ENCODE assay signal across 24 cellular contexts in genomic region chr21:33350676-33351075, GRCh38. TPM values are rescaled to one million over a fixed set of nuclear protein-coding genes. Genes with fewer than 3 reads are reported as not detected.
DNase-seq lines count a peak whose midpoint lies in the region; ATAC-seq and TF ChIP-seq lines count a peak whose summit lies in the region.
"Had no signal": no experiment of that assay in that cellular context is flagged by ENCODE, and none has a peak within 500 bp of the region (broad histone marks: within the 10 kb centered on the region; RNA-seq: fewer than 3 reads in every experiment).

No MANE protein-coding gene starts in this region.

- peaks cover 7% of the 10 kb centered on the region for H3K4me1 ChIP-seq in SJCRH30
- H3K4me1 ChIP-seq: BLaER1, SJSA1 had no signal

- peak overlapping the region; percentile 40 for H3K27ac Mint-ChIP-seq in activated T-cell treated with anti-CD3 and anti-CD28 coated beads, Interleukin-2, amount 50 U/mL, for 72 hours
- peak overlapping the region; percentile 84 for H3K27ac Mint-ChIP-seq in CD4-positive, alpha-beta T cell
- H3K27ac Mint-ChIP-seq in activated B cell treated with CpG ODN at 0.5 μM for 24 hours: peak overlapping the region; percentile 13
- peak overlapping the region; percentile 81 to 94 (median 86) for H3K27ac Mint-ChIP-seq in naive thymus-derived CD8-positive, alpha-beta T cell
- no peak overlapping the region for H3K27ac Mint-ChIP-seq in activated CD4-positive, alpha-beta memory T cell treated with anti-CD3 and anti-CD28 coated beads, Interleukin-2, amount 10 ng/mL, durations not matched to agents 7 days and 5 days

- H3K27me3 ChIP-seq in CD4-positive, alpha-beta T cell (ENCODE audit: control insufficient read depth, insufficient read depth, low read length): no peaks in the 10 kb centered on the region
- no peaks in the 10 kb centered on the region for H3K27me3 ChIP-seq in SJCRH30
- H3K27me3 ChIP-seq: BLaER1, SJSA1 had no signal

- CTCF ChIA-PET in CD4-positive, alpha-beta T cell (lab: Charles Lee): no interaction called here
- CTCF ChIA-PET in activated B cell treated with CpG ODN at 0.5 μM for 24 hours (lab: Charles Lee): interaction anchor here (7.0 kb wide), 1 partner anchor 10 kb away, joined by 34 read pairs; no protein-coding TSS in a partner anchor
- CTCF ChIA-PET in activated CD4-positive, alpha-beta memory T cell treated with anti-CD3 and anti-CD28 coated beads, Interleukin-2, amount 10 ng/mL, durations not matched to agents 7 days and 5 days (lab: Charles Lee): interaction anchor here (11.1 kb wide), 1 partner anchor 10 kb away, joined by 87 read pairs; no protein-coding TSS in a partner anchor

- POLR2A ChIA-PET in CD4-positive, alpha-beta T cell (lab: Charles Lee): interaction anchor here (3.3 kb wide), 1 partner anchor 11 kb away, joined by 23 read pairs; no protein-coding TSS in a partner anchor
- POLR2A ChIA-PET in activated B cell treated with CpG ODN at 0.5 μM for 24 hours (lab: Charles Lee): no interaction called here
- POLR2A ChIA-PET in naive thymus-derived CD8-positive, alpha-beta T cell (lab: Charles Lee): interaction anchor here (1.8 to 2.0 kb wide), 2 partner anchors 10 to 26 kb away, joined by 7 to 10 read pairs; partner anchors contain the start of gene IFNAR1
- POLR2A ChIA-PET in activated CD4-positive, alpha-beta memory T cell treated with anti-CD3 and anti-CD28 coated beads, Interleukin-2, amount 10 ng/mL, durations not matched to agents 7 days and 5 days (lab: Charles Lee): no interaction called here

- H3K36me3 Mint-ChIP-seq in activated T-cell treated with anti-CD3 and anti-CD28 coated beads, Interleukin-2, amount 50 U/mL, for 72 hours (ENCODE audit: insufficient read depth in 2 of 2): peaks cover 3 to 13% of the 10 kb centered on the region in 2 donors
- H3K36me3 Mint-ChIP-seq in CD4-positive, alpha-beta T cell (ENCODE audit: low read depth): peaks cover 79% of the 10 kb centered on the region
- H3K36me3 Mint-ChIP-seq in activated B cell treated with CpG ODN at 0.5 μM for 24 hours (ENCODE audit: low read depth): peaks cover 78% of the 10 kb centered on the region
- H3K36me3 Mint-ChIP-seq in naive thymus-derived CD8-positive, alpha-beta T cell: peaks cover 0 to 74% (median 9%) of the 10 kb centered on the region in 3 donors
- H3K36me3 Mint-ChIP-seq in activated CD4-positive, alpha-beta memory T cell treated with anti-CD3 and anti-CD28 coated beads, Interleukin-2, amount 10 ng/mL, durations not matched to agents 7 days and 5 days (ENCODE audit: low read depth): peaks cover 38% of the 10 kb centered on the region

- no peak overlapping the region for H3K4me3 ChIP-seq in SJCRH30
- H3K4me3 ChIP-seq: BLaER1, GM23248, PC-9, SJSA1 had no signal

- peaks cover 57% of the 10 kb centered on the region for H3K36me3 ChIP-seq in SJCRH30

- no peak for ATAC-seq in activated T-cell treated with anti-CD3 and anti-CD28 coated beads, Interleukin-2, amount 50 U/mL, for 72 hours (replicated peaks in 1 of 2)
- peak; percentile 94 for ATAC-seq in CD4-positive, alpha-beta T cell (ENCODE audit: poor library complexity)
- no peak for ATAC-seq in activated B cell treated with CpG ODN at 0.5 μM for 24 hours (ENCODE audit: low read depth)
- peak; percentile 89 to 99 for ATAC-seq in naive thymus-derived CD8-positive, alpha-beta T cell
- no peak for ATAC-seq in GM21526 (IDR thresholded peaks at IDR 0.05; ENCODE audit: low FRiP score, unreplicated experiment)
- ATAC-seq: Right ventricle myocardium inferior had no signal

- no peak for TF ChIP-seq CTCF in CD4-positive, alpha-beta T cell (IDR thresholded peaks at IDR 0.05)
- no peak for TF ChIP-seq CTCF in activated B cell treated with CpG ODN at 0.5 μM for 24 hours (IDR thresholded peaks at IDR 0.05)

- peaks cover 10% of the 10 kb centered on the region for H3K4me1 Mint-ChIP-seq in activated T-cell treated with anti-CD3 and anti-CD28 coated beads, Interleukin-2, amount 50 U/mL, for 72 hours (ENCODE audit: low read depth)
- peaks cover 23% of the 10 kb centered on the region for H3K4me1 Mint-ChIP-seq in CD4-positive, alpha-beta T cell (ENCODE audit: low read depth)
- peaks cover 10% of the 10 kb centered on the region for H3K4me1 Mint-ChIP-seq in activated B cell treated with CpG ODN at 0.5 μM for 24 hours
- H3K4me1 Mint-ChIP-seq in naive thymus-derived CD8-positive, alpha-beta T cell: peaks cover 8 to 29% (median 19%) of the 10 kb centered on the region in 4 donors
- H3K4me1 Mint-ChIP-seq in activated CD4-positive, alpha-beta memory T cell treated with anti-CD3 and anti-CD28 coated beads, Interleukin-2, amount 10 ng/mL, durations not matched to agents 7 days and 5 days: peaks cover 7% of the 10 kb centered on the region

- H3K4me3 Mint-ChIP-seq in activated T-cell treated with anti-CD3 and anti-CD28 coated beads, Interleukin-2, amount 50 U/mL, for 72 hours: no peak overlapping the region
- no peak overlapping the region for H3K4me3 Mint-ChIP-seq in CD4-positive, alpha-beta T cell
- no peak overlapping the region for H3K4me3 Mint-ChIP-seq in activated B cell treated with CpG ODN at 0.5 μM for 24 hours
- H3K4me3 Mint-ChIP-seq in naive thymus-derived CD8-positive, alpha-beta T cell: peak overlapping the region in 3 of 10 donors; percentile 7 to 36 (median 15)
- H3K4me3 Mint-ChIP-seq in activated CD4-positive, alpha-beta memory T cell treated with anti-CD3 and anti-CD28 coated beads, Interleukin-2, amount 10 ng/mL, durations not matched to agents 7 days and 5 days: no peak overlapping the region
- H3K4me3 Mint-ChIP-seq: CD8-positive, alpha-beta memory T cell had no signal

- H3K9me3 Mint-ChIP-seq in activated T-cell treated with anti-CD3 and anti-CD28 coated beads, Interleukin-2, amount 50 U/mL, for 72 hours: no peaks in the 10 kb centered on the region
- H3K9me3 Mint-ChIP-seq in CD4-positive, alpha-beta T cell: no peaks in the 10 kb centered on the region
- no peaks in the 10 kb centered on the region for H3K9me3 Mint-ChIP-seq in activated B cell treated with CpG ODN at 0.5 μM for 24 hours
- H3K9me3 Mint-ChIP-seq in naive thymus-derived CD8-positive, alpha-beta T cell: no peaks in the 10 kb centered on the region
- no peaks in the 10 kb centered on the region for H3K9me3 Mint-ChIP-seq in activated CD4-positive, alpha-beta memory T cell treated with anti-CD3 and anti-CD28 coated beads, Interleukin-2, amount 10 ng/mL, durations not matched to agents 7 days and 5 days
- H3K9me3 Mint-ChIP-seq: CD8-positive, alpha-beta memory T cell had no signal

- no peaks in the 10 kb centered on the region for H3K9me3 ChIP-seq in CD4-positive, alpha-beta T cell (ENCODE audit: control insufficient read depth, low read length)
- no peaks in the 10 kb centered on the region for H3K9me3 ChIP-seq in SJCRH30 (replicated peaks)
- H3K9me3 ChIP-seq: BLaER1, SJSA1 had no signal

- H3K27ac ChIP-seq in CD4-positive, alpha-beta T cell (ENCODE audit: low read depth, low read length): no peak overlapping the region
- H3K27ac ChIP-seq in SJCRH30: no peak overlapping the region
- H3K27ac ChIP-seq: BLaER1, GM23248, PC-9, SJSA1 had no signal

- no peak for DNase-seq in activated T-cell treated with anti-CD3 and anti-CD28 coated beads, Interleukin-2, amount 50 U/mL, for 72 hours
- no peak for DNase-seq in activated T-cell treated with anti-CD3 and anti-CD28 coated beads for 4 hours
- no peak for DNase-seq in CD4-positive, alpha-beta T cell
- DNase-seq in activated B cell treated with CpG ODN at 0.5 μM for 24 hours: no peak
- peak in 4 of 10 donors; percentile 39 to 72 (median 54) for DNase-seq in naive thymus-derived CD8-positive, alpha-beta T cell
- DNase-seq in SJCRH30: no peak
- no peak for DNase-seq in activated CD4-positive, alpha-beta memory T cell treated with anti-CD3 and anti-CD28 coated beads, Interleukin-2, amount 10 ng/mL, durations not matched to agents 7 days and 5 days
- DNase-seq: DMS 273 treated with DMSO at 0.1 percent for 48 hours, DMS79, EL, GF-D8, GM23248, H7, Kasumi-1, NCI-H1105 treated with DMSO at 0.1 percent for 48 hours, NCI-H1694, NCI-H2029 treated with DMSO at 0.1 percent for 48 hours, NCI-H526 treated with DMSO at 0.1 percent for 48 hours, PC-9 had no signal

- intact Hi-C loops in CD4-positive, alpha-beta T cell (cut with DNase I, micrococcal nuclease): no loop called here
- intact Hi-C loops in activated B cell treated with CpG ODN at 0.5 μM for 24 hours (cut with micrococcal nuclease): no loop called here

- H3K27me3 Mint-ChIP-seq in activated T-cell treated with anti-CD3 and anti-CD28 coated beads, Interleukin-2, amount 50 U/mL, for 72 hours (ENCODE audit: low read depth): no peaks in the 10 kb centered on the region
- H3K27me3 Mint-ChIP-seq in CD4-positive, alpha-beta T cell: no peaks in the 10 kb centered on the region
- H3K27me3 Mint-ChIP-seq in activated B cell treated with CpG ODN at 0.5 μM for 24 hours: no peaks in the 10 kb centered on the region
- H3K27me3 Mint-ChIP-seq in naive thymus-derived CD8-positive, alpha-beta T cell: no peaks in the 10 kb centered on the region
- H3K27me3 Mint-ChIP-seq in activated CD4-positive, alpha-beta memory T cell treated with anti-CD3 and anti-CD28 coated beads, Interleukin-2, amount 10 ng/mL, durations not matched to agents 7 days and 5 days: no peaks in the 10 kb centered on the region
- H3K27me3 Mint-ChIP-seq: CD8-positive, alpha-beta memory T cell had no signal

RNA-seq across cellular contexts. Expression of gene IFNAR1, which starts 25.9 kb away (rescaled TPM):
- 10 to 100 TPM; 28.2 to 29.1 TPM for total RNA-seq in activated T-cell treated with anti-CD3 and anti-CD28 coated beads, Interleukin-2, amount 50 U/mL, for 72 hours
- total RNA-seq in CD4-positive, alpha-beta T cell: 10 to 100 TPM; 20.4 to 26.8 TPM
- total RNA-seq in activated B cell treated with CpG ODN at 0.5 μM for 24 hours: 33.9 and 34.5 TPM in 2 replicates
- total RNA-seq in naive thymus-derived CD8-positive, alpha-beta T cell: 10 to 100 TPM; 50.1 to 53.7 TPM
- 10 to 100 TPM; 48.7 to 69.0 (median 51.8) TPM for polyA plus RNA-seq in naive thymus-derived CD8-positive, alpha-beta T cell
- 25.9 and 30.1 TPM in 2 replicates for total RNA-seq in SJCRH30 (2014; rRNA removed; shearing (Covaris generic))
- 10 to 100 TPM; 38.6 to 39.3 TPM for total RNA-seq in activated CD4-positive, alpha-beta memory T cell treated with anti-CD3 and anti-CD28 coated beads, Interleukin-2, amount 10 ng/mL, durations not matched to agents 7 days and 5 days

RNA-seq across cellular contexts. Expression of gene IFNGR2, which starts 52.5 kb away (rescaled TPM):
- total RNA-seq in activated T-cell treated with anti-CD3 and anti-CD28 coated beads, Interleukin-2, amount 50 U/mL, for 72 hours: 10 to 100 TPM; 25.2 to 34.6 TPM
- total RNA-seq in CD4-positive, alpha-beta T cell: 10 to 100 TPM; 14.6 to 17.7 TPM
- 66.8 and 71.1 TPM in 2 replicates for total RNA-seq in activated B cell treated with CpG ODN at 0.5 μM for 24 hours
- 10 to 100 TPM; 24.4 to 27.8 TPM for total RNA-seq in naive thymus-derived CD8-positive, alpha-beta T cell
- 10 to 100 TPM; 11.3 to 30.9 (median 23.0) TPM for polyA plus RNA-seq in naive thymus-derived CD8-positive, alpha-beta T cell
- total RNA-seq in SJCRH30 (2014; rRNA removed; shearing (Covaris generic)): 67.1 and 71.6 TPM in 2 replicates
- 1 to 10 TPM; 4.6 to 4.7 TPM for total RNA-seq in activated CD4-positive, alpha-beta memory T cell treated with anti-CD3 and anti-CD28 coated beads, Interleukin-2, amount 10 ng/mL, durations not matched to agents 7 days and 5 days

Comparison
In these comparisons a context has a peak if more than half of its experiments do, and no peak if none do; other contexts are left out.
1. ATAC-seq: peak in CD4-positive, alpha-beta T cell (single experiment) and naive thymus-derived CD8-positive, alpha-beta T cell (2 of 2); none in activated T-cell treated with anti-CD3 and anti-CD28 coated beads, Interleukin-2, amount 50 U/mL, for 72 hours (0 of 2), activated B cell treated with CpG ODN at 0.5 μM for 24 hours (single experiment) and GM21526 (single experiment).
2. POLR2A ChIA-PET loops: an anchor here in CD4-positive, alpha-beta T cell (3.3 kb wide) and naive thymus-derived CD8-positive, alpha-beta T cell (1.8 to 2.0 kb wide); none called in activated B cell treated with CpG ODN at 0.5 μM for 24 hours and activated CD4-positive, alpha-beta memory T cell treated with anti-CD3 and anti-CD28 coated beads, Interleukin-2, amount 10 ng/mL, durations not matched to agents 7 days and 5 days.